In genomic region chr10:129514568-129515451, GRCh38 we compare ENCODE assay signal across 22 cellular contexts.
"Had no signal": no experiment of that assay in that cellular context is flagged by ENCODE, and none has a peak within 500 bp of the region (broad histone marks: within the 10 kb centered on the region; RNA-seq: fewer than 3 reads in every experiment).

No MANE protein-coding gene starts in this region.

- ATAC-seq: activated CD8-positive, alpha-beta T cell treated with anti-CD3 and anti-CD28 coated beads, Interleukin-2, amount 10 ng/mL, durations not matched to agents 7 days and 5 days; activated T-helper 17 cell treated with anti-CD3 and anti-CD28 coated beads, Interleukin-2, amount 50 U/mL, for 72 hours; body of pancreas; heart right ventricle; natural killer cell treated with Interleukin-12 subunit alpha and Interleukin-12 subunit beta and Interleukin-15 and Interleukin-18, amount 100 ng/mL, for 72 hours; stimulated activated naive B cell treated with anti-CD40 and anti-IgM and Interleukin-4, amounts not matched to agents 10 μg/mL and 1 μg/mL and 100 μg/mL, for 72 hours had no signal

- H3K9me3 Mint-ChIP-seq: natural killer cell treated with Interleukin-12 subunit alpha and Interleukin-12 subunit beta and Interleukin-15 and Interleukin-18, amount 100 ng/mL, for 72 hours; stimulated activated naive B cell treated with anti-CD40 and anti-IgM and Interleukin-4, amounts not matched to agents 10 μg/mL and 1 μg/mL and 100 μg/mL, for 72 hours had no signal

- H3K27ac Mint-ChIP-seq: activated CD8-positive, alpha-beta T cell treated with anti-CD3 and anti-CD28 coated beads, Interleukin-2, amount 10 ng/mL, durations not matched to agents 7 days and 5 days; activated T-cell treated with anti-CD3 and anti-CD28 coated beads, Interleukin-2, amount 50 U/mL, for 24 hours; activated T-helper 17 cell treated with anti-CD3 and anti-CD28 coated beads, Interleukin-2, amount 50 U/mL, for 72 hours; dendritic cell treated with granulocyte-macrophage colony-stimulating factor and Interleukin-4, amounts not matched to agents 40 ng/mL and 50 ng/mL, for 4 days; natural killer cell treated with Interleukin-12 subunit alpha and Interleukin-12 subunit beta and Interleukin-15 and Interleukin-18, amount 100 ng/mL, for 72 hours had no signal

- H3K4me3 Mint-ChIP-seq: activated CD8-positive, alpha-beta T cell treated with anti-CD3 and anti-CD28 coated beads, Interleukin-2, amount 10 ng/mL, durations not matched to agents 7 days and 5 days; activated T-cell treated with anti-CD3 and anti-CD28 coated beads, Interleukin-2, amount 50 U/mL, for 24 hours; activated T-helper 17 cell treated with anti-CD3 and anti-CD28 coated beads, Interleukin-2, amount 50 U/mL, for 72 hours; dendritic cell treated with granulocyte-macrophage colony-stimulating factor and Interleukin-4, amounts not matched to agents 40 ng/mL and 50 ng/mL, for 4 days; natural killer cell treated with Interleukin-12 subunit alpha and Interleukin-12 subunit beta and Interleukin-15 and Interleukin-18, amount 100 ng/mL, for 72 hours; stimulated activated naive B cell treated with anti-CD40 and anti-IgM and Interleukin-4, amounts not matched to agents 10 μg/mL and 1 μg/mL and 100 μg/mL, for 72 hours had no signal

- H3K36me3 ChIP-seq: cardiac muscle cell, heart right ventricle, right lobe of liver, upper lobe of left lung, WERI-Rb-1 had no signal

- H3K27me3 Mint-ChIP-seq: activated T-cell treated with anti-CD3 and anti-CD28 coated beads, Interleukin-2, amount 50 U/mL, for 24 hours; activated T-helper 17 cell treated with anti-CD3 and anti-CD28 coated beads, Interleukin-2, amount 50 U/mL, for 72 hours; dendritic cell treated with granulocyte-macrophage colony-stimulating factor and Interleukin-4, amounts not matched to agents 40 ng/mL and 50 ng/mL, for 4 days; natural killer cell treated with Interleukin-12 subunit alpha and Interleukin-12 subunit beta and Interleukin-15 and Interleukin-18, amount 100 ng/mL, for 72 hours; stimulated activated naive B cell treated with anti-CD40 and anti-IgM and Interleukin-4, amounts not matched to agents 10 μg/mL and 1 μg/mL and 100 μg/mL, for 72 hours had no signal

- H3K27ac ChIP-seq: body of pancreas, cardiac muscle cell, heart right ventricle, right lobe of liver, upper lobe of left lung, WERI-Rb-1 had no signal

- H3K4me1 ChIP-seq: body of pancreas, right lobe of liver, upper lobe of left lung had no signal

- DNase-seq: activated CD4-positive, alpha-beta T cell treated with anti-CD3 and anti-CD28 coated beads for 1 hour; activated CD4-positive, alpha-beta T cell treated with anti-CD3 and anti-CD28 coated beads, Interleukin-2, amount 50 U/mL, for 1 hour; activated CD8-positive, alpha-beta T cell treated with anti-CD3 and anti-CD28 coated beads, Interleukin-2, amount 10 ng/mL, durations not matched to agents 7 days and 5 days; activated T-cell treated with anti-CD3 and anti-CD28 coated beads, Interleukin-2, amount 50 U/mL, for 24 hours; amygdala; body of pancreas; effector CD4-positive, alpha-beta T cell; erythroblast; foreskin fibroblast; heart right ventricle; right lobe of liver; stimulated activated CD4-positive, alpha-beta T cell treated with anti-CD3 and anti-CD28 coated beads, Interleukin-2, amount 100 ng/mL, for 48 hours; stimulated activated CD8-positive, alpha-beta memory T cell treated with anti-CD3 and anti-CD28 coated beads, Interleukin-4, amount 100 ng/mL, for 48 hours; stimulated activated naive B cell treated with anti-CD40 and anti-IgM and Interleukin-4, amounts not matched to agents 10 μg/mL and 1 μg/mL and 100 μg/mL, for 72 hours; T-helper 1 cell; upper lobe of left lung; WERI-Rb-1 had no signal

- H3K36me3 Mint-ChIP-seq: natural killer cell treated with Interleukin-12 subunit alpha and Interleukin-12 subunit beta and Interleukin-15 and Interleukin-18, amount 100 ng/mL, for 72 hours had no signal

- H3K4me2 ChIP-seq: smooth muscle cell had no signal

- H3K9me3 ChIP-seq: body of pancreas, heart right ventricle, right lobe of liver, upper lobe of left lung had no signal

- H3K4me3 ChIP-seq: body of pancreas, cardiac muscle cell, heart right ventricle, right lobe of liver, smooth muscle cell, upper lobe of left lung had no signal

- H3K27me3 ChIP-seq: body of pancreas, cardiac muscle cell, heart right ventricle, right lobe of liver, upper lobe of left lung had no signal
